ENCODE assay signal across 27 cellular contexts in the genomic region with DNA sequence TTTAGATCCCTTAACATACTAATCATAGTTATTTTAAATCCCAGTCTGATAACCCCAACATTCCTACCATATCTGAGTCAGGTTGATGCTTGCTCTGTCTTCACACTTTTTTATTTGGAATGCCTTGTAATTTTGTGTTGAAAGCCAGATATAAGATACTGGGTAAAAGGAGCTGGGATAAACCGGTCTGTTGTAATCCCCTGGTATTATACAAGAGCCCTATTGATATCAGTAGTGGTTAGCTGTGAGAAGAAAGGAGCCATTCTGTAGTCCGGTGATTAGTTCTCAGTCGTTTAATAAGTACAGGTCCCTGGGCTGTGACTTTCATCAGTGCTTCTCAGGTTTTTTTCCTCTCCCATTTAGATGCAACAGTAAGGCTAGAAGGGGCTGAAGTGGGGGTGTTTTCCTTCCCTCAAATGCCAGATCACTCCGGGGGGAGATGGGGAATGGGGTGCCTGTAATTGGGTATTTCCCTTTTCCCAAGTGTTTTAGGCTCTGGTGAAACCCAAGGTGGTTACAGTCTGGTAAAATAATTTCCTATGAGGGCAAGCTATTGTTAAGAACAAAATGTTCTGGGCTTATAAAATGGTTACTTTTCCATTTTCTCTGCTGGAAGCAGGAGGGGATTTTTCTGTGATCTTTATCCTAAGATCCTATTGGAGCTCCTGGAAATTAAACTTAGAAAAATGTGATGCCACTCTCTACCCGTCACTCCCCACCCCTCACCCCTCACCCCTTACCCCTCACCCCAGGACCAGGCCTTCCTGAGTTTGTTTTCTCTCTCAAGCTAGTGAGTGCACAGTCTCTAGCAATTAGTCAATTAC.
DNase-seq lines count a peak whose midpoint lies in the region; ATAC-seq and TF ChIP-seq lines count a peak whose summit lies in the region.
"Had no signal": no experiment of that assay in that cellular context is flagged by ENCODE, and none has a peak within 500 bp of the region (broad histone marks: within the 10 kb centered on the region; RNA-seq: fewer than 3 reads in every experiment).

No MANE protein-coding gene starts in this region.

- H3K27me3 ChIP-seq in RWPE2 (ENCODE audit: insufficient read depth, poor library complexity, severe bottlenecking) (peaks cover 8% of the 10 kb centered on the region), testis (no peaks in the 10 kb centered on the region)
- H3K27me3 ChIP-seq: colonic mucosa, esophagus squamous epithelium, neutrophil, upper lobe of left lung had no signal

- H3K9me3 Mint-ChIP-seq in type B pancreatic cell: no peaks in the 10 kb centered on the region
- H3K9me3 Mint-ChIP-seq: activated T-cell treated with anti-CD3 and anti-CD28 coated beads, Interleukin-2, amount 50 U/mL, for 24 hours; CD8-positive, alpha-beta T cell had no signal

- DNase-seq in left cardiac atrium: no peak
- no peak for DNase-seq in Right ventricle myocardium superior
- DNase-seq in RWPE2 (ENCODE audit: low spot score): no peak
- DNase-seq in foreskin melanocyte: peak; percentile 62
- no peak for DNase-seq in type B pancreatic cell (ENCODE audit: extremely low spot score, unreplicated experiment)
- no peak for DNase-seq in testis
- no peak for DNase-seq in caudate nucleus (lab: John Stamatoyannopoulos, UW)
- DNase-seq: activated CD4-positive, alpha-beta T cell treated with anti-CD3 and anti-CD28 coated beads for 36 hours; activated T-cell treated with anti-CD3 and anti-CD28 coated beads, Interleukin-2, amount 50 U/mL, for 24 hours; CD8-positive, alpha-beta T cell; colonic mucosa; DMS153; esophagus squamous epithelium; GM23248; MM.1S; NCI-H2171 treated with DMSO at 0.1 percent for 48 hours; NCI-H524 treated with DMSO at 0.1 percent for 48 hours; NK-92 treated with Interleukin-12 subunit alpha and Interleukin-12 subunit beta, amount 100 ng/mL, for 24 hours; PC-9; SHP77 treated with DMSO at 0.1 percent for 48 hours; T-helper 1 cell; upper lobe of left lung had no signal

- H3K27ac ChIP-seq in RWPE2 (ENCODE audit: poor library complexity, severe bottlenecking) (no peak overlapping the region), testis (no peak overlapping the region), caudate nucleus (ENCODE audit: low read depth, low read length) (no peak overlapping the region)
- H3K27ac ChIP-seq: A549, colonic mucosa, esophagus squamous epithelium, GM23248, neutrophil, PC-9, upper lobe of left lung had no signal

- TF ChIP-seq CTCF in RWPE2 (IDR thresholded peaks at IDR 0.05; ENCODE audit: poor library complexity, severe bottlenecking) (no peak), type B pancreatic cell (conservative IDR thresholded peaks at IDR 0.05) (no peak), testis (IDR thresholded peaks at IDR 0.05) (no peak)

- H3K4me3 Mint-ChIP-seq in type B pancreatic cell: no peak overlapping the region
- H3K4me3 Mint-ChIP-seq: activated CD4-positive, alpha-beta T cell treated with anti-CD3 and anti-CD28 coated beads for 36 hours; activated T-cell treated with anti-CD3 and anti-CD28 coated beads, Interleukin-2, amount 50 U/mL, for 24 hours; CD8-positive, alpha-beta T cell had no signal

- no peak overlapping the region for H3K27ac Mint-ChIP-seq in type B pancreatic cell
- H3K27ac Mint-ChIP-seq: activated CD4-positive, alpha-beta T cell treated with anti-CD3 and anti-CD28 coated beads for 36 hours; activated T-cell treated with anti-CD3 and anti-CD28 coated beads, Interleukin-2, amount 50 U/mL, for 24 hours; CD8-positive, alpha-beta T cell had no signal

- 33 to 42% methylated on average over 5 of the region's 5 CpGs for WGBS in testis, 2 donors

- H3K4me1 Mint-ChIP-seq in type B pancreatic cell (ENCODE audit: unreplicated experiment): no peaks in the 10 kb centered on the region
- H3K4me1 Mint-ChIP-seq: activated CD4-positive, alpha-beta T cell treated with anti-CD3 and anti-CD28 coated beads for 36 hours had no signal

- peaks cover 3% of the 10 kb centered on the region for H3K36me3 Mint-ChIP-seq in type B pancreatic cell
- H3K36me3 Mint-ChIP-seq: CD8-positive, alpha-beta T cell had no signal

- H3K4me1 ChIP-seq in RWPE2 (ENCODE audit: insufficient read depth, poor library complexity, severe bottlenecking): no peaks in the 10 kb centered on the region
- no peaks in the 10 kb centered on the region for H3K4me1 ChIP-seq in testis
- H3K4me1 ChIP-seq: A549, colonic mucosa, esophagus squamous epithelium, upper lobe of left lung had no signal

- intact Hi-C loops in left cardiac atrium (cut with DNase I): no loop called here
- intact Hi-C loops in Right ventricle myocardium superior (cut with DNase I): no loop called here
- intact Hi-C loops in testis (cut with DNase I; ENCODE audit: low total_unique reads): no loop called here

- H3K4me3 ChIP-seq in RWPE2 (ENCODE audit: severe bottlenecking): no peak overlapping the region
- no peak overlapping the region for H3K4me3 ChIP-seq in testis
- H3K4me3 ChIP-seq: A549, colonic mucosa, esophagus squamous epithelium, GM23248, K562, PC-9, upper lobe of left lung had no signal

- H3K36me3 ChIP-seq in RWPE2 (ENCODE audit: low read depth): no peaks in the 10 kb centered on the region
- H3K36me3 ChIP-seq in testis (ENCODE audit: low read depth, missing control alignments): no peaks in the 10 kb centered on the region
- H3K36me3 ChIP-seq: colonic mucosa, esophagus squamous epithelium, neutrophil, upper lobe of left lung had no signal

- H3K27me3 Mint-ChIP-seq in type B pancreatic cell: no peaks in the 10 kb centered on the region
- H3K27me3 Mint-ChIP-seq: brain had no signal

- H3K9me3 ChIP-seq in RWPE2 (ENCODE audit: severe bottlenecking) (peaks cover 3% of the 10 kb centered on the region), testis (no peaks in the 10 kb centered on the region)
- H3K9me3 ChIP-seq: A549, colonic mucosa, esophagus squamous epithelium, neutrophil, upper lobe of left lung had no signal

- ATAC-seq in left cardiac atrium (peak; percentile 19 to 70), Right ventricle myocardium superior (ENCODE audit: poor library complexity) (no peak), RWPE2 (ENCODE audit: low read depth) (peak; percentile 46; the same call in 2 of the 3 replicates), HG02642 (IDR thresholded peaks at IDR 0.05; ENCODE audit: poor library complexity, unreplicated experiment) (no peak)
- ATAC-seq: A549; activated CD4-positive, alpha-beta T cell treated with anti-CD3 and anti-CD28 coated beads for 36 hours; CD8-positive, alpha-beta T cell; K562 had no signal

- no peak for TF ChIP-seq POLR2A in testis (IDR thresholded peaks at IDR 0.05)

Comparison
In these comparisons a context has a peak if more than half of its experiments do, and no peak if none do; other contexts are left out.
1. ATAC-seq: peak in left cardiac atrium (2 of 2) and RWPE2 (single experiment); none in Right ventricle myocardium superior (single experiment) and HG02642 (single experiment).